8 cellular contexts compared by ENCODE assay signal in the genomic region with DNA sequence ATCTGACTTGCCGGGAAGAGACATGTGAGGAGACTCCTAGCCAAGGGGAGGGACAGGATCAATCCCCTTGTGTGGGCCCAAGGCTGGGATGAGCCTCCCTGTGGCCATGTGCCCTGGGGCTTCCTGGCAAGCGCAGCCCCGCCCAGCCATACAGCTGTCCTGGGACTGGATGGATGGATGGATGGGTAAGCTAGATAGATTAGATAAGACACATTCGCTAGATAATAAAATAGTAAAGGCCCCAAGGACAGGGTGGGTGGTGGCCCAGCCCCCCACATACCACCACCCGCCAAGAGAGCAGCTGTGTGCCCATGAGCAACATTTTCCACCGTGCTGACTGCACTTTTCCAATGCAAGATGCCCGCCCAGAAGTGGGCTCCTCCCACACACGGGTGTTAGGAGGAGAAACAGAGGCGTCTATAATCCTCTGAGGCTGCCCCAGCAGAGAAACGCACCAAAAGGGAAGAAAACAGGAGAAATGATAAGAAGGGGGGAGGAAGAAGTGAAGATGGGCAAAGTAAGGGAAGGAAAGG. TPM values are rescaled to one million over a fixed set of nuclear protein-coding genes. Genes with fewer than 3 reads are reported as not detected.
DNase-seq lines count a peak whose midpoint lies in the region; ATAC-seq and TF ChIP-seq lines count a peak whose summit lies in the region.

No MANE protein-coding gene starts in this region.

- CTCF ChIA-PET in A673 (lab: Charles Lee) (no interaction called here), T-cell (lab: Charles Lee) (interaction anchor here in 1 of 2 donors (1.0 to 1.3 kb wide), 2 partner anchors 18 to 35 kb away, joined by 3 read pairs; no protein-coding TSS in a partner anchor)

- H3K27me3 ChIP-seq in A673 (replicated peaks; ENCODE audit: insufficient read depth, low read depth, low read length, poor library complexity) (no peaks in the 10 kb centered on the region), mucosa of stomach (ENCODE audit: control insufficient read depth, insufficient read depth, low read length) (no peaks in the 10 kb centered on the region)

- peaks cover 64 to 84% (median 75%) of the 10 kb centered on the region in 3 donors for H3K4me1 Mint-ChIP-seq in T-cell
- H3K4me1 Mint-ChIP-seq in stimulated activated memory B cell treated with anti-CD40 and anti-IgM and Interleukin-4, amounts not matched to agents 10 μg/mL and 1 μg/mL and 100 μg/mL, for 72 hours = peaks cover 86% of the 10 kb centered on the region

- intact Hi-C loops in A673 (cut with micrococcal nuclease; ENCODE audit: unreplicated experiment) = no loop called here

- TF ChIP-seq CTCF in A673 (conservative IDR thresholded peaks at IDR 0.05; ENCODE audit: low read depth, low read length) (no peak), GM20000 (IDR thresholded peaks at IDR 0.05; ENCODE audit: extremely low read depth, missing control alignments) (no peak)

- peaks cover 11% of the 10 kb centered on the region for H3K36me3 Mint-ChIP-seq in T-cell
- H3K36me3 Mint-ChIP-seq in stimulated activated memory B cell treated with anti-CD40 and anti-IgM and Interleukin-4, amounts not matched to agents 10 μg/mL and 1 μg/mL and 100 μg/mL, for 72 hours = peaks cover 39% of the 10 kb centered on the region

- no peaks in the 10 kb centered on the region for H3K9me3 Mint-ChIP-seq in T-cell
- no peaks in the 10 kb centered on the region for H3K9me3 Mint-ChIP-seq in stimulated activated memory B cell treated with anti-CD40 and anti-IgM and Interleukin-4, amounts not matched to agents 10 μg/mL and 1 μg/mL and 100 μg/mL, for 72 hours

- DNase-seq in A673 (ENCODE audit: low spot score) (peak; percentile 84), T-cell (peak in 3 of 34 experiments; percentile 25 to 61 (median 29)), amniotic epithelial cell (ENCODE audit: low read depth) (peak; percentile 90), SW480 (ENCODE audit: low spot score) (no peak), GM20000 (ENCODE audit: low spot score) (no peak)

- H3K36me3 ChIP-seq in A673 (ENCODE audit: insufficient read depth, low read length, poor library complexity, severe bottlenecking) = peaks cover 19% of the 10 kb centered on the region
- peaks cover 7% of the 10 kb centered on the region for H3K36me3 ChIP-seq in mucosa of stomach (ENCODE audit: control insufficient read depth, insufficient read depth, low read length)

- peaks cover 62% of the 10 kb centered on the region for H3K4me1 ChIP-seq in A673 (ENCODE audit: insufficient read depth, low read length, poor library complexity, severe bottlenecking)
- peaks cover 26% of the 10 kb centered on the region for H3K4me1 ChIP-seq in mucosa of stomach (ENCODE audit: control insufficient read depth, insufficient read depth, low read length)

- H3K9ac ChIP-seq in mucosa of stomach (ENCODE audit: low read length) = peak overlapping the region; percentile 25

- POLR2A ChIA-PET in A673 (lab: Charles Lee; ENCODE audit: low non-redundant PET) = no interaction called here
- POLR2A ChIA-PET in T-cell (lab: Charles Lee) = interaction anchor here in 1 of 2 donors (0.6 kb wide), 1 partner anchor 59 kb away, joined by 9 read pairs; no protein-coding TSS in a partner anchor

- no peaks in the 10 kb centered on the region for H3K27me3 Mint-ChIP-seq in T-cell
- no peaks in the 10 kb centered on the region for H3K27me3 Mint-ChIP-seq in stimulated activated memory B cell treated with anti-CD40 and anti-IgM and Interleukin-4, amounts not matched to agents 10 μg/mL and 1 μg/mL and 100 μg/mL, for 72 hours

- H3K4me3 ChIP-seq in A673 (ENCODE audit: low read depth, low read length, poor library complexity, severe bottlenecking) (no peak overlapping the region), mucosa of stomach (ENCODE audit: low read length) (no peak overlapping the region)

- H3K4me3 Mint-ChIP-seq in T-cell = peak overlapping the region; percentile 23 to 68 (median 56)
- H3K4me3 Mint-ChIP-seq in stimulated activated memory B cell treated with anti-CD40 and anti-IgM and Interleukin-4, amounts not matched to agents 10 μg/mL and 1 μg/mL and 100 μg/mL, for 72 hours = peak overlapping the region; percentile 69

- peak overlapping the region; percentile 89 to 92 for H3K27ac Mint-ChIP-seq in T-cell
- H3K27ac Mint-ChIP-seq in stimulated activated memory B cell treated with anti-CD40 and anti-IgM and Interleukin-4, amounts not matched to agents 10 μg/mL and 1 μg/mL and 100 μg/mL, for 72 hours = peak overlapping the region; percentile 95

- no peaks in the 10 kb centered on the region for H3K9me3 ChIP-seq in A673 (ENCODE audit: low read depth, low read length, poor library complexity, severe bottlenecking)
- no peaks in the 10 kb centered on the region for H3K9me3 ChIP-seq in mucosa of stomach (ENCODE audit: control insufficient read depth, low read length)

- H3K27ac ChIP-seq in A673 (ENCODE audit: low read depth, low read length, poor library complexity, severe bottlenecking) = peak overlapping the region; percentile 57

- BruUV-seq in A673 (replicated peaks; lab: Mats Ljungman, UMichigan) = no TSS peak

- ATAC-seq in T-cell (replicated peaks in 1 of 4) = no peak
- ATAC-seq in stimulated activated memory B cell treated with anti-CD40 and anti-IgM and Interleukin-4, amounts not matched to agents 10 μg/mL and 1 μg/mL and 100 μg/mL, for 72 hours = peak; percentile 28
- no peak for ATAC-seq in GM21367 (IDR thresholded peaks at IDR 0.05; ENCODE audit: unreplicated experiment)

RNA-seq across cellular contexts. Expression of a gene that starts 25.1 kb away (rescaled TPM):
- 50.1 and 50.3 TPM in 2 replicates for total RNA-seq in A673 (2021)
- 10 to 100 TPM; 66.6 to 82.6 (median 78.3) TPM for total RNA-seq in T-cell

RNA-seq across cellular contexts. Expression of a gene that starts 53.2 kb away (rescaled TPM):
- total RNA-seq in A673 (2021) (not detected in 2 replicates), T-cell (not detected)

Comparison
In these comparisons a context has a peak if more than half of its experiments do, and no peak if none do; other contexts are left out.
1. DNase-seq: peak in A673 (single experiment) and amniotic epithelial cell (single experiment); none in SW480 (single experiment) and GM20000 (single experiment).